Comparison of ENCODE assay signal across 1 cellular context in the genomic region with DNA sequence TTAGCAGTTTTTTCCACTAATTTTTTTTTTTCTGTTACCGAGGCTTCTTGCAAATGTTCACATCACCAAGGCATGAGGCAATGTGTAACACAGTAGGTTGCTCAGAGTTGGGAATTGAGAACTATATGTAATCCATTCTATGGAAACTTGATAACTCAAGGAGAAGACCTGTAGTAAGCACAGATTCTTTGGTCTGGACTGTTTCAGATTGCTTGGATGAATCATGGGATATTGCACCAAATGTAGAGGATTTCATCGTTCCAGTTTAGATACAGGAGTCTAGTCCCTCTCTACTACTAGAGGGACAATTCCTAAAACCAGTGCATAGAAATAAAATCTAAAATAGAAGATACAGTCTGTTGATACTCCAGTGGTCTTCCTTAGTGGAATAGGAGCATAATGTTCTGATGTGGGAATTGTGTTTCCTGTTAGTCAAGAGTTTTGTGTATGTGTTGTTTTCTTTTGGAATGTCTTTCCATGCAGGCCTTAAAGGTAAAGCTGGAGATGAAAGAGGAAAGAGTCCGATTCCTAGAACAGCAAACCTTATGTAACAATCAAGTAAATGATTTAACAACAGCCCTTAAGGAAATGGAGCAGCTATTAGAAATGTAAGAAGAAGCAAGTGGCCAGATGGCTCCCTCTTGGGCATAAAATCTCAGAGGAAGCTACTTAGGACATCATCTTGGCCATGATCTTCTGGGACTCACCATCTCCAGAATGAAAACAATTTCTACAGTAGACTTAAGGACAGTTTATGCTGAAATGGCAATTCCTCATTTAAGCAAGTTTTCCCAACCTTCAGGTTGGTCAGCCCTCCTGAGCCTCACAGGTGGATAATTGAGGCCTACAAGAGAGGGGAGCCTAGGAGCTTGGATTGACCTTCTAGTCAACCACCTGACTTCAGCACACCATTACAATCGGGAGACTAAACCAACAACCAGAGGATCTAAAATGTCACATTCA.
TF ChIP-seq lines count a peak whose summit lies in the region.

No MANE protein-coding gene starts in this region.

TF ChIP-seq in endothelial cell of umbilical vein, 7 proteins besides CTCF, POLR2A, EP300 and RAD21:
- no peak for TF ChIP-seq EZH2 (IDR thresholded peaks at IDR 0.05; ENCODE audit: borderline replicate concordance, low read depth, low read length, severe bottlenecking)
- TF ChIP-seq MAX (IDR thresholded peaks at IDR 0.05; ENCODE audit: insufficient read depth, insufficient read length) = no peak
- no peak for TF ChIP-seq FOS (IDR thresholded peaks at IDR 0.05; ENCODE audit: borderline replicate concordance, insufficient read depth, low read length)
- TF ChIP-seq MYC (IDR thresholded peaks at IDR 0.05; ENCODE audit: low read depth, low read length) = no peak
- TF ChIP-seq JUN (IDR thresholded peaks at IDR 0.05; ENCODE audit: borderline replicate concordance, insufficient read depth, insufficient read length, low read depth) = no peak
- no peak for TF ChIP-seq POLR2AphosphoS5 (IDR thresholded peaks at IDR 0.05; ENCODE audit: insufficient read depth, low read depth, low read length)
- no peak for TF ChIP-seq GATA2 (IDR thresholded peaks at IDR 0.05; ENCODE audit: insufficient read depth, insufficient read length, low read depth, low read length)
